ENCODE assay signal across 29 cellular contexts in genomic region chr14:100558226-100558625, GRCh38. TPM values are rescaled to one million over a fixed set of nuclear protein-coding genes. Genes with fewer than 3 reads are reported as not detected.
"Had no signal": no experiment of that assay in that cellular context is flagged by ENCODE, and none has a peak within 500 bp of the region (broad histone marks: within the 10 kb centered on the region; RNA-seq: fewer than 3 reads in every experiment).

No MANE protein-coding gene starts in this region.

- H3K27me3 ChIP-seq: adrenal gland, colonic mucosa, gastroesophageal sphincter, hepatocyte, ovary, right lobe of liver, testis, uterus had no signal

- H3K9me3 ChIP-seq: adrenal gland, colonic mucosa, gastroesophageal sphincter, left ventricle myocardium inferior, ovary, right lobe of liver, testis, transverse colon, uterus had no signal

- H3K27me3 Mint-ChIP-seq: activated CD4-positive, alpha-beta memory T cell treated with anti-CD3 and anti-CD28 coated beads, Interleukin-2, amount 10 ng/mL, durations not matched to agents 7 days and 5 days; activated CD4-positive, alpha-beta T cell treated with anti-CD3 and anti-CD28 coated beads, Interleukin-2, amount 10 ng/mL, durations not matched to agents 7 days and 5 days; activated T-cell treated with anti-CD3 and anti-CD28 coated beads, Interleukin-2, amount 50 U/mL, for 24 hours had no signal

- H3K79me2 ChIP-seq: hepatocyte had no signal

- H3K36me3 ChIP-seq: adrenal gland, cardiac muscle cell, colonic mucosa, gastroesophageal sphincter, left ventricle myocardium inferior, ovary, right lobe of liver, transverse colon, uterus had no signal

- H3K27ac Mint-ChIP-seq: activated CD4-positive, alpha-beta memory T cell treated with anti-CD3 and anti-CD28 coated beads, Interleukin-2, amount 10 ng/mL, durations not matched to agents 7 days and 5 days; activated CD4-positive, alpha-beta T cell treated with anti-CD3 and anti-CD28 coated beads, Interleukin-2, amount 10 ng/mL, durations not matched to agents 7 days and 5 days; activated T-cell treated with anti-CD3 and anti-CD28 coated beads, Interleukin-2, amount 50 U/mL, for 24 hours; nephron; progenitor cell of endocrine pancreas had no signal

- H3K9me3 Mint-ChIP-seq: activated CD4-positive, alpha-beta memory T cell treated with anti-CD3 and anti-CD28 coated beads, Interleukin-2, amount 10 ng/mL, durations not matched to agents 7 days and 5 days; activated CD4-positive, alpha-beta T cell treated with anti-CD3 and anti-CD28 coated beads, Interleukin-2, amount 10 ng/mL, durations not matched to agents 7 days and 5 days; activated T-cell treated with anti-CD3 and anti-CD28 coated beads, Interleukin-2, amount 50 U/mL, for 24 hours; brain; effector memory CD8-positive, alpha-beta T cell; nephron had no signal

- H3K4me2 ChIP-seq: hepatocyte had no signal

- ATAC-seq: gastroesophageal sphincter had no signal

- H3K4me3 Mint-ChIP-seq: activated CD4-positive, alpha-beta memory T cell treated with anti-CD3 and anti-CD28 coated beads, Interleukin-2, amount 10 ng/mL, durations not matched to agents 7 days and 5 days; activated CD4-positive, alpha-beta T cell treated with anti-CD3 and anti-CD28 coated beads, Interleukin-2, amount 10 ng/mL, durations not matched to agents 7 days and 5 days; activated T-cell treated with anti-CD3 and anti-CD28 coated beads, Interleukin-2, amount 50 U/mL, for 24 hours; brain; effector memory CD8-positive, alpha-beta T cell; nephron had no signal

- H3K4me3 ChIP-seq: adrenal gland, cardiac muscle cell, colonic mucosa, gastroesophageal sphincter, hepatocyte, left ventricle myocardium inferior, lung, ovary, right lobe of liver, testis, transverse colon, uterus had no signal

- H3K4me1 Mint-ChIP-seq: nephron had no signal

- H3K36me3 Mint-ChIP-seq: brain had no signal

- H3K4me1 ChIP-seq: adrenal gland, colonic mucosa, gastroesophageal sphincter, right lobe of liver, uterus had no signal

- H3K27ac ChIP-seq: adrenal gland, cardiac muscle cell, colonic mucosa, gastroesophageal sphincter, hepatocyte, left ventricle myocardium inferior, ovary, right lobe of liver, testis, transverse colon, uterus had no signal

- DNase-seq: activated CD4-positive, alpha-beta memory T cell treated with anti-CD3 and anti-CD28 coated beads, Interleukin-2, amount 10 ng/mL, durations not matched to agents 7 days and 5 days; activated CD4-positive, alpha-beta T cell treated with anti-CD3 and anti-CD28 coated beads for 1 hour; activated CD4-positive, alpha-beta T cell treated with anti-CD3 and anti-CD28 coated beads, Interleukin-2, amount 10 ng/mL, durations not matched to agents 7 days and 5 days; activated CD8-positive, alpha-beta memory T cell treated with anti-CD3 and anti-CD28 coated beads, Interleukin-2, amount 50 U/mL, for 48 hours; activated gamma-delta T cell treated with Interleukin-2 at 50 U/mL for 16 hours; activated naive CD4-positive, alpha-beta T cell treated with anti-CD3 and anti-CD28 coated beads, Interleukin-2, amount 50 U/mL, for 16 hours; activated T-cell treated with anti-CD3 and anti-CD28 coated beads, Interleukin-2, amount 50 U/mL, for 24 hours; cerebellar nuclear complex; colonic mucosa; effector memory CD8-positive, alpha-beta T cell; erythroblast; islet precursor cell; left ventricle myocardium inferior; ovary; right lobe of liver; stimulated activated CD4-positive, alpha-beta T cell treated with anti-CD3 and anti-CD28 coated beads, Interleukin-4, amount 100 ng/mL, for 24 hours; stimulated activated naive CD4-positive, alpha-beta T cell; T-helper 2 cell; testis; uterus had no signal

RNA-seq across cellular contexts. Expression of gene BEGAIN, which starts 29.0 kb away (rescaled TPM):
- total RNA-seq: cardiac muscle cell had no signal
- polyA plus RNA-seq: cardiac muscle cell had no signal
